Comparison of ENCODE assay signal across 15 cellular contexts in genomic region chr7:73648593-73649332, GRCh38. TPM values are rescaled to one million over a fixed set of nuclear protein-coding genes. Genes with fewer than 3 reads are reported as not detected.
DNase-seq lines count a peak whose midpoint lies in the region; ATAC-seq and TF ChIP-seq lines count a peak whose summit lies in the region.
"Had no signal": no experiment of that assay in that cellular context is flagged by ENCODE, and none has a peak within 500 bp of the region (broad histone marks: within the 10 kb centered on the region; RNA-seq: fewer than 3 reads in every experiment).

No MANE protein-coding gene starts in this region.

- H3K9me3 Mint-ChIP-seq in activated naive CD4-positive, alpha-beta T cell treated with anti-CD3 and anti-CD28 coated beads, Interleukin-2, amount 50 U/mL, for 24 hours: no peaks in the 10 kb centered on the region
- H3K9me3 Mint-ChIP-seq in stimulated activated memory B cell treated with anti-CD40 and anti-IgM and Interleukin-4, amounts not matched to agents 10 μg/mL and 1 μg/mL and 100 μg/mL, for 72 hours: no peaks in the 10 kb centered on the region

- H3K4me3 ChIP-seq in hepatocyte (no peak overlapping the region), SJCRH30 (no peak overlapping the region), heart left ventricle (no peak overlapping the region)

- peaks cover 37% of the 10 kb centered on the region for H3K27me3 Mint-ChIP-seq in activated naive CD4-positive, alpha-beta T cell treated with anti-CD3 and anti-CD28 coated beads, Interleukin-2, amount 50 U/mL, for 24 hours
- peaks cover 76% of the 10 kb centered on the region for H3K27me3 Mint-ChIP-seq in T-helper 17 cell
- H3K27me3 Mint-ChIP-seq in stimulated activated memory B cell treated with anti-CD40 and anti-IgM and Interleukin-4, amounts not matched to agents 10 μg/mL and 1 μg/mL and 100 μg/mL, for 72 hours: peaks cover 85% of the 10 kb centered on the region

- H3K27ac Mint-ChIP-seq in activated naive CD4-positive, alpha-beta T cell treated with anti-CD3 and anti-CD28 coated beads, Interleukin-2, amount 50 U/mL, for 24 hours: no peak overlapping the region
- H3K27ac Mint-ChIP-seq in T-helper 17 cell: peak overlapping the region; percentile 47
- H3K27ac Mint-ChIP-seq in stimulated activated memory B cell treated with anti-CD40 and anti-IgM and Interleukin-4, amounts not matched to agents 10 μg/mL and 1 μg/mL and 100 μg/mL, for 72 hours: peak overlapping the region; percentile 33

- intact Hi-C loops in heart left ventricle (cut with DNase I): no loop called here

- H3K9me2 ChIP-seq in hepatocyte (replicated peaks; ENCODE audit: insufficient read depth): no peaks in the 10 kb centered on the region

- H3K4me3 Mint-ChIP-seq in activated naive CD4-positive, alpha-beta T cell treated with anti-CD3 and anti-CD28 coated beads, Interleukin-2, amount 50 U/mL, for 24 hours: peak overlapping the region; percentile 67
- H3K4me3 Mint-ChIP-seq in T-helper 17 cell: peak overlapping the region; percentile 85
- H3K4me3 Mint-ChIP-seq in stimulated activated memory B cell treated with anti-CD40 and anti-IgM and Interleukin-4, amounts not matched to agents 10 μg/mL and 1 μg/mL and 100 μg/mL, for 72 hours: peak overlapping the region; percentile 72

- H2AFZ ChIP-seq in hepatocyte: peak overlapping the region; percentile 56

- H4K20me1 ChIP-seq in hepatocyte (ENCODE audit: insufficient read depth, poor library complexity, severe bottlenecking): no peaks in the 10 kb centered on the region

- H3K9me3 ChIP-seq in T-helper 17 cell (ENCODE audit: control insufficient read depth, low read length, poor library complexity, severe bottlenecking) (no peaks in the 10 kb centered on the region), hepatocyte (ENCODE audit: low read depth) (no peaks in the 10 kb centered on the region), SJCRH30 (replicated peaks) (no peaks in the 10 kb centered on the region), heart left ventricle (no peaks in the 10 kb centered on the region)
- H3K9me3 ChIP-seq: prostate gland had no signal

- peak overlapping the region; percentile 95 for H3K4me2 ChIP-seq in hepatocyte

- peaks cover 2% of the 10 kb centered on the region for H3K36me3 Mint-ChIP-seq in activated naive CD4-positive, alpha-beta T cell treated with anti-CD3 and anti-CD28 coated beads, Interleukin-2, amount 50 U/mL, for 24 hours
- peaks cover 15% of the 10 kb centered on the region for H3K36me3 Mint-ChIP-seq in T-helper 17 cell (ENCODE audit: low read depth)
- no peaks in the 10 kb centered on the region for H3K36me3 Mint-ChIP-seq in stimulated activated memory B cell treated with anti-CD40 and anti-IgM and Interleukin-4, amounts not matched to agents 10 μg/mL and 1 μg/mL and 100 μg/mL, for 72 hours

- no CpG with 5 or more reads among the region's 1 CpG for WGBS in hepatocyte (ENCODE audit: low lambda C conversion rate, missing lambda C conversion rate)
- WGBS in heart left ventricle, 4 donors: 25 to 59% (median 30%) methylated on average over 1 of the region's 1 CpG

- peaks cover 12% of the 10 kb centered on the region for H3K4me1 Mint-ChIP-seq in activated naive CD4-positive, alpha-beta T cell treated with anti-CD3 and anti-CD28 coated beads, Interleukin-2, amount 50 U/mL, for 24 hours
- H3K4me1 Mint-ChIP-seq in T-helper 17 cell: peaks cover 17% of the 10 kb centered on the region
- H3K4me1 Mint-ChIP-seq in stimulated activated memory B cell treated with anti-CD40 and anti-IgM and Interleukin-4, amounts not matched to agents 10 μg/mL and 1 μg/mL and 100 μg/mL, for 72 hours: peaks cover 19% of the 10 kb centered on the region

- DNase-seq in activated naive CD4-positive, alpha-beta T cell treated with Interleukin-2 at 50 U/mL for 16 hours: no peak
- DNase-seq in T-helper 17 cell: no peak
- DNase-seq in hepatocyte (ENCODE audit: low spot score): no peak
- no peak for DNase-seq in omental fat pad (ENCODE audit: low spot score)
- DNase-seq in SJCRH30: no peak
- DNase-seq in heart left ventricle: no peak
- DNase-seq: anterior cingulate cortex; dermis blood vessel endothelial cell; HCEC 1CT; SHP77 treated with DMSO at 0.1 percent for 48 hours; stimulated activated CD4-positive, alpha-beta T cell treated with anti-CD3 and anti-CD28 coated beads, Interleukin-15, amount 100 ng/mL, for 24 hours; trophoblast cell had no signal

- no peak for TF ChIP-seq POLR2A in heart left ventricle (IDR thresholded peaks at IDR 0.05)

- TF ChIP-seq CTCF in hepatocyte (IDR thresholded peaks at IDR 0.05; ENCODE audit: poor library complexity) (no peak), omental fat pad (IDR thresholded peaks at IDR 0.05) (no peak), heart left ventricle (IDR thresholded peaks at IDR 0.05) (no peak)

- H3K4me1 ChIP-seq in hepatocyte (ENCODE audit: insufficient read depth): peaks cover 6% of the 10 kb centered on the region
- no peaks in the 10 kb centered on the region for H3K4me1 ChIP-seq in SJCRH30
- H3K4me1 ChIP-seq in heart left ventricle: peaks cover 0 to 11% (median 1%) of the 10 kb centered on the region in 12 donors
- H3K4me1 ChIP-seq: prostate gland had no signal

- ATAC-seq in T-helper 17 cell (no peak), omental fat pad (ENCODE audit: low FRiP score) (no peak), heart left ventricle (no peak)
- ATAC-seq in stimulated activated memory B cell treated with anti-CD40 and anti-IgM and Interleukin-4, amounts not matched to agents 10 μg/mL and 1 μg/mL and 100 μg/mL, for 72 hours: no peak

- H3K36me3 ChIP-seq in hepatocyte (replicated peaks; ENCODE audit: insufficient read depth, low read depth): no peaks in the 10 kb centered on the region
- H3K36me3 ChIP-seq in SJCRH30: no peaks in the 10 kb centered on the region
- H3K36me3 ChIP-seq in heart left ventricle: no peaks in the 10 kb centered on the region
- H3K36me3 ChIP-seq: prostate gland had no signal

- H3K27me3 ChIP-seq in hepatocyte (peaks cover 28% of the 10 kb centered on the region), SJCRH30 (peaks cover 33% of the 10 kb centered on the region), heart left ventricle (peaks cover 11 to 55% (median 20%) of the 10 kb centered on the region in 9 donors)

- H3K27ac ChIP-seq in hepatocyte (no peak overlapping the region), SJCRH30 (no peak overlapping the region), heart left ventricle (no peak overlapping the region)
- H3K27ac ChIP-seq: prostate gland had no signal

- no peaks in the 10 kb centered on the region for H3K79me2 ChIP-seq in hepatocyte

RNA-seq across cellular contexts. Expression of gene VPS37D, which starts 18.9 kb away (rescaled TPM):
- total RNA-seq in T-helper 17 cell (under 1 TPM in 1 of 2 donors, not detected in 1; 0.76 TPM), hepatocyte (4.3 and 5.6 TPM in 2 replicates), omental fat pad (1 to 10 TPM in 2 of 4 donors, under 1 TPM in 1, not detected in 1; 0.28 to 1.5 (median 1.1) TPM), heart left ventricle (1 to 10 TPM; 1.9 to 2.9 (median 2.7) TPM)
- polyA plus RNA-seq in hepatocyte (7.5 and 9.5 TPM in 2 replicates), heart left ventricle (1 to 10 TPM; 1.1 to 2.2 TPM)
- 0.53 and 1.2 TPM in 2 replicates for total RNA-seq in SJCRH30 (2014; rRNA removed; shearing (Covaris generic))

RNA-seq across cellular contexts. Expression of gene MLXIPL, which starts 24.4 kb away (rescaled TPM):
- total RNA-seq in T-helper 17 cell: not detected
- 20.9 and 21.7 TPM in 2 replicates for total RNA-seq in hepatocyte
- 45.5 and 46.7 TPM in 2 replicates for polyA plus RNA-seq in hepatocyte
- total RNA-seq in omental fat pad: 100 to 1,000 TPM in 1 of 4 donors, 10 to 100 TPM in 3; 37.3 to 217 (median 54.5) TPM
- total RNA-seq in SJCRH30 (2014; rRNA removed; shearing (Covaris generic)): 0.10 TPM in 1 of 2 replicates, not detected in the other
- 10 to 100 TPM in 1 of 9 donors, 1 to 10 TPM in 6, under 1 TPM in 2; 0.42 to 10.1 (median 1.8) TPM for total RNA-seq in heart left ventricle
- polyA plus RNA-seq in heart left ventricle: 1 to 10 TPM; 2.0 to 5.4 TPM
- total RNA-seq: dermis blood vessel endothelial cell had no signal

RNA-seq across cellular contexts. Expression of gene DNAJC30, which starts 34.5 kb away (rescaled TPM):
- 10 to 100 TPM; 10.6 to 11.5 TPM for total RNA-seq in T-helper 17 cell
- total RNA-seq in hepatocyte: 3.0 and 4.7 TPM in 2 replicates
- polyA plus RNA-seq in hepatocyte: 13.9 and 15.3 TPM in 2 replicates
- total RNA-seq in omental fat pad: 1 to 10 TPM; 4.0 to 5.3 (median 4.7) TPM
- 5.1 and 6.0 TPM in 2 replicates for total RNA-seq in SJCRH30 (2014; rRNA removed; shearing (Covaris generic))
- 10 to 100 TPM in 6 of 9 donors, 1 to 10 TPM in 3; 6.8 to 21.1 (median 15.6) TPM for total RNA-seq in heart left ventricle
- polyA plus RNA-seq in heart left ventricle: 10 to 100 TPM in 1 of 2 donors, 1 to 10 TPM in 1; 7.2 to 14.0 TPM

RNA-seq across cellular contexts. Expression of gene BUD23, which starts 34.6 kb away (rescaled TPM):
- total RNA-seq in T-helper 17 cell (10 to 100 TPM; 96.0 to 98.0 TPM), hepatocyte (35.9 and 44.3 TPM in 2 replicates), omental fat pad (10 to 100 TPM; 28.8 to 52.2 (median 45.0) TPM), heart left ventricle (10 to 100 TPM; 57.4 to 94.1 (median 68.6) TPM)
- polyA plus RNA-seq in hepatocyte (112 and 131 TPM in 2 replicates), heart left ventricle (100 to 1,000 TPM; 106 to 150 TPM)
- 86.6 and 91.7 TPM in 2 replicates for total RNA-seq in SJCRH30 (2014; rRNA removed; shearing (Covaris generic))
